ENCODE assay signal across 1 cellular context in the genomic region with DNA sequence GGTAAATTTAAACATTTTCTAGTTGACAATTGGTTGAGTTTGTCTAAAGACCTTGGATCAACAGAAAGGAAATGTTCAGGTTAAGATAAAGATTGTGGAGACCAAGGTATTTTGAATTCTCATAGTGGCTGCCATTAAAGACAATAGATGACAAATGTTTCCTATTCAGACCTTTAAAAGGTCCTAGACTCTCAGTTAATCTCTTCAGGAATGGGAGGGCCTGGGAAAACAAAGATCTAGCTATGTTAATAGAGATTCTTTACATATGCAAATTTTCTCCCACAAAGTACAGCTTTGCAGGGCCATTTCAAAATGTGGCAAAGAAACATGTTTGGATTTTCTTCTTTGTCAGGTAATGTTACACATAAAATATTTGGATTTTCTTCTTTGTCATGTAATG.
TF ChIP-seq lines count a peak whose summit lies in the region.

No MANE protein-coding gene starts in this region.

TF ChIP-seq in GM23338, 12 proteins besides CTCF, POLR2A, EP300 and RAD21 (continued from another document):
- TF ChIP-seq, protein P1, sequence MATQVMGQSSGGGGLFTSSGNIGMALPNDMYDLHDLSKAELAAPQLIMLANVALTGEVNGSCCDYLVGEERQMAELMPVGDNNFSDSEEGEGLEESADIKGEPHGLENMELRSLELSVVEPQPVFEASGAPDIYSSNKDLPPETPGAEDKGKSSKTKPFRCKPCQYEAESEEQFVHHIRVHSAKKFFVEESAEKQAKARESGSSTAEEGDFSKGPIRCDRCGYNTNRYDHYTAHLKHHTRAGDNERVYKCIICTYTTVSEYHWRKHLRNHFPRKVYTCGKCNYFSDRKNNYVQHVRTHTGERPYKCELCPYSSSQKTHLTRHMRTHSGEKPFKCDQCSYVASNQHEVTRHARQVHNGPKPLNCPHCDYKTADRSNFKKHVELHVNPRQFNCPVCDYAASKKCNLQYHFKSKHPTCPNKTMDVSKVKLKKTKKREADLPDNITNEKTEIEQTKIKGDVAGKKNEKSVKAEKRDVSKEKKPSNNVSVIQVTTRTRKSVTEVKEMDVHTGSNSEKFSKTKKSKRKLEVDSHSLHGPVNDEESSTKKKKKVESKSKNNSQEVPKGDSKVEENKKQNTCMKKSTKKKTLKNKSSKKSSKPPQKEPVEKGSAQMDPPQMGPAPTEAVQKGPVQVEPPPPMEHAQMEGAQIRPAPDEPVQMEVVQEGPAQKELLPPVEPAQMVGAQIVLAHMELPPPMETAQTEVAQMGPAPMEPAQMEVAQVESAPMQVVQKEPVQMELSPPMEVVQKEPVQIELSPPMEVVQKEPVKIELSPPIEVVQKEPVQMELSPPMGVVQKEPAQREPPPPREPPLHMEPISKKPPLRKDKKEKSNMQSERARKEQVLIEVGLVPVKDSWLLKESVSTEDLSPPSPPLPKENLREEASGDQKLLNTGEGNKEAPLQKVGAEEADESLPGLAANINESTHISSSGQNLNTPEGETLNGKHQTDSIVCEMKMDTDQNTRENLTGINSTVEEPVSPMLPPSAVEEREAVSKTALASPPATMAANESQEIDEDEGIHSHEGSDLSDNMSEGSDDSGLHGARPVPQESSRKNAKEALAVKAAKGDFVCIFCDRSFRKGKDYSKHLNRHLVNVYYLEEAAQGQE (IDR thresholded peaks at IDR 0.05; ENCODE audit: unreplicated experiment) = no peak
- TF ChIP-seq ZNF114 (CRISPR knock-in tag; IDR thresholded peaks at IDR 0.05) = no peak
